In the genomic region with DNA sequence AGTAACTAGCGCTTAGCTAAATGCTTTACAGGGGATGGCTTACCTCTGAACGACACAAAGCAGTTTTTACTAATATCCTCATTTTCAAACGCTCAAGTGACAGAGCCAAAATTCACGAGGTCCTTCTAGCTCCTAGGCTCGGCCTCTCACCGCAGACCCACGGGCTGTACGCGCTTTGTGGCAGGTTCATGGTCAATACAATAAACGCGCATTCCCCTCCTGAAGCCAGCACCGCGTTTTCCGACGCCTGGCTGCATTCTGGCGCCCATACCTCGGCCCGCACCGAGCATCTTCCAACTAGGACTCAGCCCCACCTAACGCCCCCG, we compare ENCODE assay signal across 8 cellular contexts. TPM values are rescaled to one million over a fixed set of nuclear protein-coding genes. Genes with fewer than 3 reads are reported as not detected.
DNase-seq lines count a peak whose midpoint lies in the region; ATAC-seq and TF ChIP-seq lines count a peak whose summit lies in the region.

No MANE protein-coding gene starts in this region.

- intact Hi-C loops in Right ventricle myocardium inferior (cut with DNase I) = no loop called here
- intact Hi-C loops in left ventricle myocardium superior (cut with micrococcal nuclease) = no loop called here
- intact Hi-C loops in left ventricle myocardium inferior (cut with micrococcal nuclease) = no loop called here

- H3K27ac Mint-ChIP-seq in T-cell = peak overlapping the region; percentile 98 to 99
- peak overlapping the region; percentile 92 for H3K27ac Mint-ChIP-seq in stimulated activated memory B cell treated with anti-CD40 and anti-IgM and Interleukin-4, amounts not matched to agents 10 μg/mL and 1 μg/mL and 100 μg/mL, for 72 hours

- peaks cover 0 to 13% (median 3%) of the 10 kb centered on the region in 3 donors for H3K9me3 Mint-ChIP-seq in T-cell
- peaks cover 4% of the 10 kb centered on the region for H3K9me3 Mint-ChIP-seq in stimulated activated memory B cell treated with anti-CD40 and anti-IgM and Interleukin-4, amounts not matched to agents 10 μg/mL and 1 μg/mL and 100 μg/mL, for 72 hours

- DNase-seq in Right ventricle myocardium inferior (ENCODE audit: missing footprints) (no peak), left ventricle myocardium superior (no peak), T-cell (peak in 1 of 34 experiments; percentile 8), left ventricle myocardium inferior (no peak), hepatic stellate cell (ENCODE audit: low spot score) (no peak), GM10266 (ENCODE audit: extremely low spot score) (no peak)

- no peaks in the 10 kb centered on the region for H3K9me3 ChIP-seq in left ventricle myocardium inferior (replicated peaks)

- peak overlapping the region; percentile 84 for H3K4me3 ChIP-seq in left ventricle myocardium inferior

- peak overlapping the region; percentile 88 for H3K27ac ChIP-seq in left ventricle myocardium inferior (replicated peaks)

- no peaks in the 10 kb centered on the region for H3K27me3 Mint-ChIP-seq in T-cell
- H3K27me3 Mint-ChIP-seq in stimulated activated memory B cell treated with anti-CD40 and anti-IgM and Interleukin-4, amounts not matched to agents 10 μg/mL and 1 μg/mL and 100 μg/mL, for 72 hours = no peaks in the 10 kb centered on the region

- H3K36me3 ChIP-seq in left ventricle myocardium inferior = peaks cover 38% of the 10 kb centered on the region

- ATAC-seq in Right ventricle myocardium inferior (peak; percentile 63), left ventricle myocardium superior (no peak), T-cell (replicated peaks in 1 of 4) (peak in 3 of 4 experiments; percentile 16 to 70 (median 21)), HG02938 (IDR thresholded peaks at IDR 0.05; ENCODE audit: unreplicated experiment) (no peak)
- ATAC-seq in stimulated activated memory B cell treated with anti-CD40 and anti-IgM and Interleukin-4, amounts not matched to agents 10 μg/mL and 1 μg/mL and 100 μg/mL, for 72 hours = no peak

- peak overlapping the region; percentile 98 to 100 (median 100) for H3K4me3 Mint-ChIP-seq in T-cell
- H3K4me3 Mint-ChIP-seq in stimulated activated memory B cell treated with anti-CD40 and anti-IgM and Interleukin-4, amounts not matched to agents 10 μg/mL and 1 μg/mL and 100 μg/mL, for 72 hours = peak overlapping the region; percentile 98

- no peaks in the 10 kb centered on the region for H3K27me3 ChIP-seq in left ventricle myocardium inferior (ENCODE audit: low read depth)

- H3K36me3 Mint-ChIP-seq in T-cell = peaks cover 30% of the 10 kb centered on the region
- H3K36me3 Mint-ChIP-seq in stimulated activated memory B cell treated with anti-CD40 and anti-IgM and Interleukin-4, amounts not matched to agents 10 μg/mL and 1 μg/mL and 100 μg/mL, for 72 hours = peaks cover 36% of the 10 kb centered on the region

- H3K4me1 Mint-ChIP-seq in T-cell = peaks cover 37 to 50% (median 46%) of the 10 kb centered on the region in 3 donors
- H3K4me1 Mint-ChIP-seq in stimulated activated memory B cell treated with anti-CD40 and anti-IgM and Interleukin-4, amounts not matched to agents 10 μg/mL and 1 μg/mL and 100 μg/mL, for 72 hours = peaks cover 41% of the 10 kb centered on the region

- POLR2A ChIA-PET in T-cell (lab: Charles Lee) = interaction anchor here (0.6 to 0.7 kb wide), 3 partner anchors 15 to 468 kb away, joined by 3 read pairs; no protein-coding TSS in a partner anchor

- H3K4me1 ChIP-seq in left ventricle myocardium inferior = peaks cover 35% of the 10 kb centered on the region

- TF ChIP-seq CTCF in left ventricle myocardium inferior (IDR thresholded peaks at IDR 0.05; ENCODE audit: borderline replicate concordance) (no peak), GM10266 (IDR thresholded peaks at IDR 0.05; ENCODE audit: control insufficient read depth, insufficient read depth, low read depth, missing control alignments) (no peak)

- CTCF ChIA-PET in T-cell (lab: Charles Lee) = interaction anchor here in 1 of 2 donors (1.3 to 1.7 kb wide), 2 partner anchors 79 to 91 kb away, joined by 4 read pairs; no protein-coding TSS in a partner anchor

RNA-seq across cellular contexts. Expression of gene ZNF510, which starts 0.4 kb away (rescaled TPM):
- total RNA-seq in Right ventricle myocardium inferior = 9.8 TPM
- 5.7 TPM for total RNA-seq in left ventricle myocardium superior
- 10 to 100 TPM; 10.3 to 24.8 (median 22.1) TPM for total RNA-seq in T-cell
- 7.6 TPM for total RNA-seq in left ventricle myocardium inferior

Comparison
In these comparisons a context has a peak if more than half of its experiments do, and no peak if none do; other contexts are left out.
1. ATAC-seq: peak in Right ventricle myocardium inferior (single experiment) and T-cell (3 of 4); none in left ventricle myocardium superior (single experiment), stimulated activated memory B cell treated with anti-CD40 and anti-IgM and Interleukin-4, amounts not matched to agents 10 μg/mL and 1 μg/mL and 100 μg/mL, for 72 hours (single experiment) and HG02938 (single experiment).